In genomic region chr1:201381130-201381529, GRCh38 we compare ENCODE assay signal across 23 cellular contexts. TPM values are rescaled to one million over a fixed set of nuclear protein-coding genes. Genes with fewer than 3 reads are reported as not detected.
DNase-seq lines count a peak whose midpoint lies in the region; TF ChIP-seq lines count a peak whose summit lies in the region.
"Had no signal": no experiment of that assay in that cellular context is flagged by ENCODE, and none has a peak within 500 bp of the region (broad histone marks: within the 10 kb centered on the region; RNA-seq: fewer than 3 reads in every experiment).

No MANE protein-coding gene starts in this region.

- H3K36me3 ChIP-seq in PC-9 (ENCODE audit: low read depth), result 0 out of 2 replicates have a peak, but pooled peaks cover 3% of the 10 kb centered on the region
- no peaks in the 10 kb centered on the region for H3K36me3 ChIP-seq in thyroid gland
- no peaks in the 10 kb centered on the region for H3K36me3 ChIP-seq in WERI-Rb-1
- H3K36me3 ChIP-seq: HAP-1 had no signal

- H3K9me3 Mint-ChIP-seq in MCF 10A (ENCODE audit: unreplicated experiment) (no peaks in the 10 kb centered on the region), glutamatergic neuron (ENCODE audit: unreplicated experiment) (peaks cover 7% of the 10 kb centered on the region)
- H3K9me3 Mint-ChIP-seq: activated CD4-positive, alpha-beta memory T cell treated with anti-CD3 and anti-CD28 coated beads for 36 hours; activated T-cell treated with anti-CD3 and anti-CD28 coated beads, Interleukin-2, amount 50 U/mL, for 4 hours; CD14-positive monocyte; immature natural killer cell; memory B cell; natural killer cell treated with Interleukin-12 subunit alpha and Interleukin-12 subunit beta and Interleukin-15 and Interleukin-18, amount 100 ng/mL, for 72 hours; stimulated activated memory B cell treated with anti-CD40 and anti-IgM and Interleukin-4, amounts not matched to agents 10 μg/mL and 1 μg/mL and 100 μg/mL, for 72 hours had no signal

- H3K4me3 ChIP-seq in PC-9 (no peak overlapping the region), thyroid gland (replicated peaks in 1 of 3) (no peak overlapping the region), WERI-Rb-1 (ENCODE audit: low read depth, low read length) (no peak overlapping the region)
- H3K4me3 ChIP-seq: A549, HAP-1 had no signal

- no peaks in the 10 kb centered on the region for H3K9me2 ChIP-seq in PC-9 (ENCODE audit: insufficient read depth)

- peaks cover 6% of the 10 kb centered on the region; the same call in 1 of the 2 replicates for H4K20me1 ChIP-seq in PC-9 (ENCODE audit: insufficient read depth)

- peak; percentile 71 to 95 for DNase-seq in T47D (ENCODE audit: low read depth in 1 of 2, low spot score in 1 of 2)
- no peak for DNase-seq in MCF 10A (ENCODE audit: unreplicated experiment)
- peak; percentile 68 for DNase-seq in NCI-H2029 treated with DMSO at 0.1 percent for 48 hours (lab: John Stamatoyannopoulos, UW)
- peak; percentile 70 to 80 for DNase-seq in PC-9
- DNase-seq in thyroid gland, result peak; percentile 95
- DNase-seq in glutamatergic neuron, result no peak
- no peak for DNase-seq in NCI-H1048 (lab: John Stamatoyannopoulos, UW)
- no peak for DNase-seq in WERI-Rb-1
- DNase-seq: activated CD4-positive, alpha-beta memory T cell treated with anti-CD3 and anti-CD28 coated beads for 36 hours; activated T-cell treated with anti-CD3 and anti-CD28 coated beads, Interleukin-2, amount 50 U/mL, for 4 hours; immature natural killer cell; KBM-7; NK-92 treated with Interleukin-12 subunit alpha and Interleukin-12 subunit beta, amount 100 ng/mL, for 24 hours; trophoblast cell had no signal

- H3K9me3 ChIP-seq in PC-9 (ENCODE audit: insufficient read depth, low read depth), result no peaks in the 10 kb centered on the region
- no peaks in the 10 kb centered on the region for H3K9me3 ChIP-seq in thyroid gland
- no peaks in the 10 kb centered on the region for H3K9me3 ChIP-seq in WERI-Rb-1 (ENCODE audit: severe bottlenecking)
- H3K9me3 ChIP-seq: A549, HAP-1 had no signal

- POLR2A ChIA-PET in MCF 10A (lab: Yijun Ruan, JAX) (interaction anchor here (0.6 to 0.8 kb wide), 3 partner anchors 13 to 477 kb away, joined by 3 to 4 read pairs (median 3); no protein-coding TSS in a partner anchor), PC-9 (lab: Charles Lee; ENCODE audit: unreplicated experiment) (interaction anchor here (0.6 kb wide), 1 partner anchor 107 kb away, joined by 3 read pairs; no protein-coding TSS in a partner anchor)

- H3K27me3 ChIP-seq in PC-9 (ENCODE audit: insufficient read depth, low read depth) (0 out of 2 replicates have a peak, but pooled peaks cover 3% of the 10 kb centered on the region), thyroid gland (no peaks in the 10 kb centered on the region), WERI-Rb-1 (ENCODE audit: insufficient read depth, low read depth, severe bottlenecking) (no peaks in the 10 kb centered on the region)

- BruUV-seq in MCF 10A (replicated peaks; lab: Mats Ljungman, UMichigan) (no TSS peak), PC-9 (replicated peaks; lab: Mats Ljungman, UMichigan) (no TSS peak)

- H3K27ac Mint-ChIP-seq in MCF 10A (ENCODE audit: low read depth, unreplicated experiment) (no peak overlapping the region), glutamatergic neuron (ENCODE audit: unreplicated experiment) (no peak overlapping the region)
- H3K27ac Mint-ChIP-seq: activated CD4-positive, alpha-beta memory T cell treated with anti-CD3 and anti-CD28 coated beads for 36 hours; activated naive CD8-positive, alpha-beta T cell; CD14-positive monocyte; immature natural killer cell; memory B cell; natural killer cell treated with Interleukin-12 subunit alpha and Interleukin-12 subunit beta and Interleukin-15 and Interleukin-18, amount 100 ng/mL, for 72 hours; stimulated activated memory B cell treated with anti-CD40 and anti-IgM and Interleukin-4, amounts not matched to agents 10 μg/mL and 1 μg/mL and 100 μg/mL, for 72 hours had no signal

- H2AFZ ChIP-seq in PC-9, result no peak overlapping the region

- TF ChIP-seq CTCF in MCF 10A (IDR thresholded peaks at IDR 0.05; ENCODE audit: unreplicated experiment) (no peak), PC-9 (conservative IDR thresholded peaks at IDR 0.05) (no peak), thyroid gland (IDR thresholded peaks at IDR 0.05) (no peak), glutamatergic neuron (IDR thresholded peaks at IDR 0.05; ENCODE audit: partially characterized antibody, unreplicated experiment) (no peak), WERI-Rb-1 (IDR thresholded peaks at IDR 0.05; ENCODE audit: low read depth, low read length) (no peak)

- CTCF ChIA-PET in MCF 10A (lab: Yijun Ruan, JAX), result interaction anchor here (0.5 to 20.0 kb wide), 11 partner anchors 12 to 279 kb away, joined by 3 to 539 read pairs (median 5); no protein-coding TSS in a partner anchor
- CTCF ChIA-PET in PC-9 (lab: Charles Lee), result interaction anchor here (0.7 to 1.3 kb wide), 3 partner anchors 16 to 132 kb away, joined by 3 to 5 read pairs (median 4); no protein-coding TSS in a partner anchor

- in situ Hi-C loops in T47D (cut with HindIII; ENCODE audit: low pct_unique_long_range_greater_than_20kb, low sequenced_read_pairs), result no loop called here

- H3K4me3 Mint-ChIP-seq in MCF 10A (ENCODE audit: unreplicated experiment) (no peak overlapping the region), glutamatergic neuron (ENCODE audit: unreplicated experiment) (no peak overlapping the region)
- H3K4me3 Mint-ChIP-seq: activated CD4-positive, alpha-beta memory T cell treated with anti-CD3 and anti-CD28 coated beads for 36 hours; activated naive CD8-positive, alpha-beta T cell; activated T-cell treated with anti-CD3 and anti-CD28 coated beads, Interleukin-2, amount 50 U/mL, for 4 hours; CD14-positive monocyte; immature natural killer cell; memory B cell; natural killer cell treated with Interleukin-12 subunit alpha and Interleukin-12 subunit beta and Interleukin-15 and Interleukin-18, amount 100 ng/mL, for 72 hours; stimulated activated memory B cell treated with anti-CD40 and anti-IgM and Interleukin-4, amounts not matched to agents 10 μg/mL and 1 μg/mL and 100 μg/mL, for 72 hours had no signal

- H3K4me1 ChIP-seq in PC-9 (replicated peaks; ENCODE audit: insufficient read depth), result peaks cover 21% of the 10 kb centered on the region; the same call in 1 of the 2 replicates
- H3K4me1 ChIP-seq in thyroid gland, result peaks cover 11 to 28% of the 10 kb centered on the region in 2 donors
- H3K4me1 ChIP-seq: HAP-1 had no signal

- intact Hi-C loops in MCF 10A (cut with micrococcal nuclease) (no loop called here), PC-9 (cut with micrococcal nuclease; ENCODE audit: unreplicated experiment) (loop anchor here (5.0 kb wide), 1 partner anchor 56 kb away; no protein-coding TSS in a partner anchor), thyroid gland (cut with DNase I) (no loop called here)

- no peak for TF ChIP-seq POLR2A in thyroid gland (IDR thresholded peaks at IDR 0.05)

- H3K4me2 ChIP-seq in PC-9, result no peak overlapping the region
- H3K4me2 ChIP-seq: A549 had no signal

- H3K27ac ChIP-seq in PC-9, result no peak overlapping the region
- peak overlapping the region in 2 of 3 donors; percentile 14 to 29 for H3K27ac ChIP-seq in thyroid gland
- H3K27ac ChIP-seq in WERI-Rb-1, result no peak overlapping the region

- H3K36me3 Mint-ChIP-seq in MCF 10A (ENCODE audit: insufficient read depth, unreplicated experiment), result no peaks in the 10 kb centered on the region
- no peaks in the 10 kb centered on the region for H3K36me3 Mint-ChIP-seq in glutamatergic neuron (ENCODE audit: unreplicated experiment)
- H3K36me3 Mint-ChIP-seq: activated CD4-positive, alpha-beta memory T cell treated with anti-CD3 and anti-CD28 coated beads for 36 hours; activated naive CD8-positive, alpha-beta T cell; CD14-positive monocyte; immature natural killer cell; memory B cell; natural killer cell treated with Interleukin-12 subunit alpha and Interleukin-12 subunit beta and Interleukin-15 and Interleukin-18, amount 100 ng/mL, for 72 hours; stimulated activated memory B cell treated with anti-CD40 and anti-IgM and Interleukin-4, amounts not matched to agents 10 μg/mL and 1 μg/mL and 100 μg/mL, for 72 hours had no signal

- peaks cover 11% of the 10 kb centered on the region; the same call in 1 of the 2 replicates for H3F3A ChIP-seq in PC-9 (ENCODE audit: insufficient read depth, low read depth)

- 21 to 35% methylated on average over 7 of the region's 7 CpGs for WGBS in thyroid gland, 2 donors

- no peaks in the 10 kb centered on the region for H3K27me3 Mint-ChIP-seq in MCF 10A (ENCODE audit: insufficient read depth, unreplicated experiment)
- H3K27me3 Mint-ChIP-seq in glutamatergic neuron (ENCODE audit: unreplicated experiment), result peaks cover 10% of the 10 kb centered on the region

- no peaks in the 10 kb centered on the region for H3K79me2 ChIP-seq in PC-9 (ENCODE audit: low read depth)

- H3K4me1 Mint-ChIP-seq in MCF 10A (ENCODE audit: insufficient read depth, unreplicated experiment) (peaks cover 19% of the 10 kb centered on the region), glutamatergic neuron (ENCODE audit: low read depth, unreplicated experiment) (peaks cover 17% of the 10 kb centered on the region)
- H3K4me1 Mint-ChIP-seq: CD14-positive monocyte; immature natural killer cell; memory B cell; stimulated activated memory B cell treated with anti-CD40 and anti-IgM and Interleukin-4, amounts not matched to agents 10 μg/mL and 1 μg/mL and 100 μg/mL, for 72 hours had no signal

RNA-seq across cellular contexts. Expression of gene TNNT2, which starts 3.6 kb away (rescaled TPM):
- total RNA-seq in MCF 10A (2022) (0.37 and 0.61 TPM in 2 replicates), PC-9 (2021) (4.8 and 6.4 TPM in 2 replicates), thyroid gland (under 1 TPM in 1 of 4 donors, not detected in 3; 0.24 TPM), glutamatergic neuron (ENCODE audit: unreplicated experiment) (not detected)
- total RNA-seq: activated CD4-positive, alpha-beta memory T cell treated with anti-CD3 and anti-CD28 coated beads for 36 hours; activated T-cell treated with anti-CD3 and anti-CD28 coated beads, Interleukin-2, amount 50 U/mL, for 4 hours; dermis microvascular lymphatic vessel endothelial cell; natural killer cell treated with Interleukin-12 subunit alpha and Interleukin-12 subunit beta and Interleukin-15 and Interleukin-18, amount 100 ng/mL, for 72 hours; pulmonary artery endothelial cell had no signal

RNA-seq across cellular contexts. Expression of gene LAD1, which starts 18.0 kb away (rescaled TPM):
- 21.4 and 40.9 TPM in 2 replicates for total RNA-seq in MCF 10A (2022)
- 54.7 and 61.6 TPM in 2 replicates for total RNA-seq in PC-9 (2021)
- 1 to 10 TPM; 2.9 to 7.4 (median 5.1) TPM for total RNA-seq in thyroid gland
- 0.25 TPM for total RNA-seq in glutamatergic neuron (ENCODE audit: unreplicated experiment)
- total RNA-seq: activated CD4-positive, alpha-beta memory T cell treated with anti-CD3 and anti-CD28 coated beads for 36 hours; dermis microvascular lymphatic vessel endothelial cell; natural killer cell treated with Interleukin-12 subunit alpha and Interleukin-12 subunit beta and Interleukin-15 and Interleukin-18, amount 100 ng/mL, for 72 hours; pulmonary artery endothelial cell had no signal

RNA-seq across cellular contexts. Expression of gene TNNI1, which starts 40.4 kb away (rescaled TPM):
- total RNA-seq in MCF 10A (2022) (0.05 TPM in 1 of 2 replicates, not detected in the other), PC-9 (2021) (not detected in 2 replicates), thyroid gland (not detected), glutamatergic neuron (ENCODE audit: unreplicated experiment) (4.1 TPM)
- total RNA-seq: activated CD4-positive, alpha-beta memory T cell treated with anti-CD3 and anti-CD28 coated beads for 36 hours; activated T-cell treated with anti-CD3 and anti-CD28 coated beads, Interleukin-2, amount 50 U/mL, for 4 hours; dermis microvascular lymphatic vessel endothelial cell; natural killer cell treated with Interleukin-12 subunit alpha and Interleukin-12 subunit beta and Interleukin-15 and Interleukin-18, amount 100 ng/mL, for 72 hours; pulmonary artery endothelial cell had no signal

Comparison
In these comparisons a context has a peak if more than half of its experiments do, and no peak if none do; other contexts are left out.
1. DNase-seq: peak in T47D (2 of 2), NCI-H2029 treated with DMSO at 0.1 percent for 48 hours (single experiment), PC-9 (2 of 2) and thyroid gland (2 of 2); none in MCF 10A (single experiment), glutamatergic neuron (single experiment), NCI-H1048 (single experiment) and WERI-Rb-1 (single experiment).
2. H3K27ac ChIP-seq: peak in thyroid gland (2 of 3); none in PC-9 (single experiment) and WERI-Rb-1 (single experiment).